15 cellular contexts compared by ENCODE assay signal in genomic region chr18:525066-525797, GRCh38. TPM values are rescaled to one million over a fixed set of nuclear protein-coding genes. Genes with fewer than 3 reads are reported as not detected.
A peak's percentile ranks its signal among the peaks of the same experiment; 100 is the strongest.
DNase-seq lines count a peak whose midpoint lies in the region; ATAC-seq and TF ChIP-seq lines count a peak whose summit lies in the region.
"Had no signal": no experiment of that assay in that cellular context is flagged by ENCODE, and none has a peak within 500 bp of the region (broad histone marks: within the 10 kb centered on the region; RNA-seq: fewer than 3 reads in every experiment).

No MANE protein-coding gene starts in this region.

- no peak overlapping the region for H3K4me2 ChIP-seq in IMR-90 (ENCODE audit: low read depth, low read length)
- H3K4me2 ChIP-seq in mesenchymal stem cell (ENCODE audit: low read length, poor library complexity, severe bottlenecking): no peak overlapping the region
- H3K4me2 ChIP-seq: BLaER1 had no signal

- intact Hi-C loops in IMR-90 (cut with micrococcal nuclease): no loop called here

- H2AK5ac ChIP-seq in IMR-90 (ENCODE audit: low read depth, low read length): no peak overlapping the region
- peak overlapping the region; percentile 36 for H2AK5ac ChIP-seq in mesenchymal stem cell (ENCODE audit: low read length, severe bottlenecking)

- no peak overlapping the region for H3K56ac ChIP-seq in IMR-90 (ENCODE audit: extremely low read depth, insufficient read depth, low read length)

- in situ Hi-C loops in IMR-90 (cut with MboI; ENCODE audit: low sequenced_read_pairs): no loop called here

- H2BK15ac ChIP-seq in IMR-90 (ENCODE audit: low read depth, low read length) (peak overlapping the region; percentile 53; the same call in 1 of the 3 replicates), mesenchymal stem cell (ENCODE audit: low read depth, poor library complexity, severe bottlenecking) (peak overlapping the region; percentile 16)

- CTCF ChIA-PET in IMR-90 (lab: Yijun Ruan, JAX): no interaction called here

- H4K8ac ChIP-seq in IMR-90 (ENCODE audit: low read depth in 2 of 2, low read length in 2 of 2) (no peak overlapping the region; a peak in 1 of 4 replicates), mesenchymal stem cell (ENCODE audit: low read length) (peak overlapping the region; percentile 67)

- H3K79me1 ChIP-seq in IMR-90 (ENCODE audit: low read depth in 1 of 2, low read length in 2 of 2) (no peaks in the 10 kb centered on the region), mesenchymal stem cell (replicated peaks; ENCODE audit: low read length, poor library complexity, severe bottlenecking) (no peaks in the 10 kb centered on the region)

- no peak overlapping the region for H2AK9ac ChIP-seq in IMR-90 (replicated peaks; ENCODE audit: low read depth, low read length, poor library complexity)

- no peak for TF ChIP-seq POLR2A in IMR-90 (IDR thresholded peaks at IDR 0.05; ENCODE audit: low read depth, low read length)

- DNase-seq in AG10803 (ENCODE audit: low read depth) (peak; percentile 67), IMR-90 (peak; percentile 81), cardiac fibroblast (ENCODE audit: low read depth in 2 of 2) (peak; percentile 56 to 87), mesenchymal stem cell (peak; percentile 91), HPDE6-E6E7 (ENCODE audit: extremely low spot score) (no peak)
- DNase-seq in activated naive CD4-positive, alpha-beta T cell treated with anti-CD3 and anti-CD28 coated beads, Interleukin-2, amount 50 U/mL, for 16 hours: no peak
- no peak for DNase-seq in central memory CD4-positive, alpha-beta T cell
- DNase-seq: activated CD4-positive, alpha-beta T cell treated with anti-CD3 and anti-CD28 coated beads for 1 hour; activated effector memory CD4-positive, alpha-beta T cell treated with anti-CD3 and anti-CD28 coated beads, Interleukin-2, amount 50 U/mL, for 16 hours; islet precursor cell had no signal

- peaks cover 8% of the 10 kb centered on the region for H3K4me1 ChIP-seq in IMR-90 (ENCODE audit: control insufficient read depth, insufficient read depth, low read length)
- peaks cover 10% of the 10 kb centered on the region for H3K4me1 ChIP-seq in mesenchymal stem cell (ENCODE audit: control insufficient read depth, insufficient read depth, low read depth, low read length)
- H3K4me1 ChIP-seq: BLaER1 had no signal

- H2BK120ac ChIP-seq in IMR-90 (ENCODE audit: low read depth, low read length): peak overlapping the region; percentile 13
- no peak overlapping the region for H2BK120ac ChIP-seq in mesenchymal stem cell (ENCODE audit: low read depth, low read length)

- H3K4ac ChIP-seq in IMR-90 (ENCODE audit: low read depth, low read length) (peak overlapping the region; percentile 31; the same call in 1 of the 2 replicates), mesenchymal stem cell (ENCODE audit: low read depth in 1 of 2, low read length in 2 of 2) (peak overlapping the region in 1 of 2 experiments; percentile 60)

- H2AFZ ChIP-seq in IMR-90 (replicated peaks; ENCODE audit: low read length, poor library complexity) (peak overlapping the region; percentile 56), mesenchymal stem cell (ENCODE audit: low read depth, low read length) (no peak overlapping the region)

- no peak for TF ChIP-seq RAD21 in IMR-90 (IDR thresholded peaks at IDR 0.05; ENCODE audit: low read length)

- H2BK12ac ChIP-seq in mesenchymal stem cell (ENCODE audit: low read length in 2 of 2): peak overlapping the region; percentile 29 to 49

- no peak overlapping the region for H4K5ac ChIP-seq in IMR-90 (ENCODE audit: low read depth, low read length)

- H3K9me1 ChIP-seq in IMR-90 (ENCODE audit: insufficient read depth, low read length): peaks cover 6% of the 10 kb centered on the region; the same call in 1 of the 2 replicates

- TF ChIP-seq CTCF in AG10803 (conservative IDR thresholded peaks at IDR 0.05; ENCODE audit: low read length) (no peak), IMR-90 (conservative IDR thresholded peaks at IDR 0.05; ENCODE audit: low read depth, low read length) (no peak), cardiac fibroblast (IDR thresholded peaks at IDR 0.05; ENCODE audit: low read depth, low read length) (no peak)

- no peak overlapping the region for H3K4me3 ChIP-seq in AG10803 (ENCODE audit: low read length)
- H3K4me3 ChIP-seq in IMR-90 (ENCODE audit: insufficient read depth, low read depth, low read length): no peak overlapping the region
- H3K4me3 ChIP-seq in cardiac fibroblast (replicated peaks in 1 of 2; ENCODE audit: low read depth in 2 of 2, low read length in 2 of 2): no peak overlapping the region
- H3K4me3 ChIP-seq in mesenchymal stem cell (ENCODE audit: insufficient read depth in 1 of 2, low read depth in 1 of 2, low read length in 2 of 2): no peak overlapping the region
- H3K4me3 ChIP-seq: BLaER1 had no signal

- BruUV-seq in IMR-90 (replicated peaks; lab: Mats Ljungman, UMichigan): no TSS peak

- no peak overlapping the region for H3K27ac ChIP-seq in IMR-90 (ENCODE audit: insufficient read depth, low read length)
- peak overlapping the region; percentile 42 for H3K27ac ChIP-seq in mesenchymal stem cell (ENCODE audit: low read length, poor library complexity, severe bottlenecking)
- H3K27ac ChIP-seq: BLaER1 had no signal

- H3K14ac ChIP-seq in IMR-90 (replicated peaks; ENCODE audit: low read depth, low read length) (no peak overlapping the region; the same call in 1 of the 2 replicates), mesenchymal stem cell (ENCODE audit: low read length in 2 of 2) (no peak overlapping the region)

- ATAC-seq in IMR-90 (ENCODE audit: low read depth) (peak; percentile 56), HG02840 (IDR thresholded peaks at IDR 0.05; ENCODE audit: low FRiP score, unreplicated experiment) (no peak)
- ATAC-seq: Right ventricle myocardium inferior had no signal

- H3K27me3 ChIP-seq in IMR-90 (ENCODE audit: control insufficient read depth, insufficient read depth, low read length) (peaks cover 4% of the 10 kb centered on the region; the same call in 1 of the 2 replicates), mesenchymal stem cell (ENCODE audit: control insufficient read depth in 1 of 2, insufficient read depth in 1 of 2, low read length in 2 of 2) (peaks cover 0 to 2% of the 10 kb centered on the region in 2 experiments)
- H3K27me3 ChIP-seq: BLaER1 had no signal

- WGBS in IMR-90 (ENCODE audit: extremely low coverage in 2 of 2, insufficient read length in 1 of 2), 2 experiments: 80% methylated on average over 1 of the region's 6 CpGs; no CpG with 5 or more reads in 1 of the 2 experiments
- WGBS in mesenchymal stem cell: 83% methylated on average over 2 of the region's 6 CpGs

- no peak overlapping the region for H3K9ac ChIP-seq in IMR-90 (ENCODE audit: low read depth, low read length)
- peak overlapping the region; percentile 65 for H3K9ac ChIP-seq in mesenchymal stem cell (ENCODE audit: low read length)
- H3K9ac ChIP-seq: BLaER1 had no signal

- no peaks in the 10 kb centered on the region for H3K36me3 ChIP-seq in IMR-90 (ENCODE audit: control insufficient read depth, insufficient read depth, low read length)
- H3K36me3 ChIP-seq in mesenchymal stem cell (ENCODE audit: control insufficient read depth in 1 of 2, insufficient read depth in 2 of 2, low read depth in 1 of 2, low read length in 2 of 2): no peaks in the 10 kb centered on the region
- H3K36me3 ChIP-seq: BLaER1, thoracic aorta had no signal

- H2BK5ac ChIP-seq in IMR-90 (ENCODE audit: low read depth, low read length, poor library complexity, severe bottlenecking) (no peak overlapping the region), mesenchymal stem cell (ENCODE audit: low read depth, low read length, poor library complexity, severe bottlenecking) (no peak overlapping the region)

- H2BK20ac ChIP-seq in IMR-90 (ENCODE audit: low read depth, low read length): peak overlapping the region; percentile 26

- dilution Hi-C loops in IMR-90 (cut with HindIII; ENCODE audit: low sequenced_read_pairs, unreplicated experiment): no loop called here

- H4K91ac ChIP-seq in IMR-90 (ENCODE audit: insufficient read depth, low read depth, low read length): no peak overlapping the region
- H4K91ac ChIP-seq in mesenchymal stem cell (ENCODE audit: low read length): no peak overlapping the region

- H3K9me3 ChIP-seq in IMR-90 (ENCODE audit: control insufficient read depth, insufficient read depth, low read length): no peaks in the 10 kb centered on the region
- no peaks in the 10 kb centered on the region for H3K9me3 ChIP-seq in mesenchymal stem cell (ENCODE audit: control insufficient read depth, low read length)
- H3K9me3 ChIP-seq: BLaER1, thoracic aorta had no signal

- POLR2A ChIA-PET in IMR-90 (lab: Charles Lee; ENCODE audit: unreplicated experiment): no interaction called here

- H3K18ac ChIP-seq in IMR-90 (ENCODE audit: low read depth, low read length) (0 out of 2 replicates have a peak overlapping the region, but pooled peaks have one; percentile 2), mesenchymal stem cell (ENCODE audit: low read depth in 1 of 2, low read length in 2 of 2) (peak overlapping the region; percentile 45 to 84)

- H3K23ac ChIP-seq in IMR-90 (ENCODE audit: low read depth, low read length) (no peak overlapping the region), mesenchymal stem cell (ENCODE audit: low read length in 2 of 2) (no peak overlapping the region)

- no peaks in the 10 kb centered on the region for H4K20me1 ChIP-seq in IMR-90 (ENCODE audit: insufficient read depth, low read length)
- H4K20me1 ChIP-seq: BLaER1 had no signal

TF ChIP-seq in IMR-90, 13 proteins besides CTCF, POLR2A, EP300 and RAD21 (continues in another document):
- TF ChIP-seq ELK1 (IDR thresholded peaks at IDR 0.05; ENCODE audit: borderline replicate concordance, low read depth, low read length) (no peak), RFX5 (IDR thresholded peaks at IDR 0.05; ENCODE audit: low read depth, low read length) (no peak)

RNA-seq across cellular contexts. Expression of gene COLEC12, which starts 24.7 kb away (rescaled TPM):
- 1.7 and 2.3 TPM in 2 replicates for total RNA-seq in IMR-90 (2012; rRNA removed)
- 0.83 and 1.0 TPM in 2 replicates for polyA plus RNA-seq in IMR-90 (2012; rRNA removed)
- polyA plus RNA-seq in IMR-90 (2012; cell fraction: cytosol; rRNA removed): 0.35 and 0.63 TPM in 2 replicates
- 0.21 and 0.54 TPM in 2 replicates for polyA plus RNA-seq in IMR-90 (2012; cell fraction: nucleus; rRNA removed; ENCODE audit: low replicate concordance)
- polyA plus RNA-seq in mesenchymal stem cell (2013, experiment 1 of 2): 8.9 TPM
- 9.2 TPM for polyA plus RNA-seq in mesenchymal stem cell (2013, experiment 2 of 2)

RNA-seq across cellular contexts. Expression of gene CETN1, which starts 54.9 kb away (rescaled TPM):
- not detected in 2 replicates for total RNA-seq in IMR-90 (2012; rRNA removed)
- not detected in 2 replicates for polyA plus RNA-seq in IMR-90 (2012; rRNA removed)
- not detected in 2 replicates for polyA plus RNA-seq in IMR-90 (2012; cell fraction: cytosol; rRNA removed)
- polyA plus RNA-seq in IMR-90 (2012; cell fraction: nucleus; rRNA removed; ENCODE audit: low replicate concordance): not detected in 2 replicates
- not detected for polyA plus RNA-seq in mesenchymal stem cell (2013, experiment 1 of 2)
- not detected for polyA plus RNA-seq in mesenchymal stem cell (2013, experiment 2 of 2)
- total RNA-seq: posterior vena cava, Right ventricle myocardium inferior, thoracic aorta had no signal

Comparison
In these comparisons a context has a peak if more than half of its experiments do, and no peak if none do; other contexts are left out.
1. DNase-seq: peak in AG10803 (single experiment), IMR-90 (single experiment), cardiac fibroblast (2 of 2) and mesenchymal stem cell (single experiment); none in activated naive CD4-positive, alpha-beta T cell treated with anti-CD3 and anti-CD28 coated beads, Interleukin-2, amount 50 U/mL, for 16 hours (single experiment), central memory CD4-positive, alpha-beta T cell (single experiment) and HPDE6-E6E7 (single experiment).